Comparison of ENCODE assay signal across 18 cellular contexts in the genomic region with DNA sequence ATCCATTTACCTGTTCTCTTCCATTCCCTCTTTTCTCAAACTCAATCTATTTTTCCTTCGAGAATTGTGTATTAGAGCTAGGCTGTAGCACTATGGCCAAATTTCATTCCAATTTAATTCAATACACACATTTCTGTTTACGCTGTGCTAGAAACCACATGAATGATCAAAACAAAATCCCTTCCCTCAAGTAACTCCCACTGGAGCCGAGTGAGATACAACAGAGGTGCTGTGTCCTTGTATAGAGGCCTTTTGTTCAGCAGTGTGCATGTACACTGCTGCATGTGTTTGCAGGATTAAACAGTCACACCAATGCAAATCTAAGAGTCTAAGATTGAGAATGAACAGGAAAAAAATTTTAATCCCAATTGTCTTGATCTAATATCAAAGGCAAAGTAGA.
A peak's percentile ranks its signal among the peaks of the same experiment; 100 is the strongest.
DNase-seq lines count a peak whose midpoint lies in the region; ATAC-seq and TF ChIP-seq lines count a peak whose summit lies in the region.
"Had no signal": no experiment of that assay in that cellular context is flagged by ENCODE, and none has a peak within 500 bp of the region (broad histone marks: within the 10 kb centered on the region; RNA-seq: fewer than 3 reads in every experiment).

No MANE protein-coding gene starts in this region.

- no peaks in the 10 kb centered on the region for H3K9me3 Mint-ChIP-seq in WTC11

- DNase-seq in SK-MEL-5 (ENCODE audit: low read depth, low spot score) (peak; percentile 65), globus pallidus (ENCODE audit: low spot score) (peak; percentile 57), pons (ENCODE audit: low spot score) (peak; percentile 77), NCI-H146 treated with DMSO at 0.1 percent for 48 hours (lab: John Stamatoyannopoulos, UW; ENCODE audit: unreplicated experiment) (no peak), WTC11 (ENCODE audit: low spot score) (no peak)
- no peak for DNase-seq in activated CD4-positive, alpha-beta T cell treated with anti-CD3 and anti-CD28 coated beads, Interleukin-2, amount 50 U/mL, for 1 hour
- DNase-seq: BE2C; Calu3; CD4-positive, alpha-beta T cell; CD8-positive, alpha-beta memory T cell; COR-L47; DMS53; DMS79 treated with DMSO at 0.1 percent for 48 hours; GF-D8; GOT3; HFFc6 had no signal

- H3K27me3 Mint-ChIP-seq in WTC11 (ENCODE audit: low read depth): no peaks in the 10 kb centered on the region
- H3K27me3 Mint-ChIP-seq: CD4-positive, alpha-beta T cell; CD8-positive, alpha-beta memory T cell had no signal

- CTCF ChIA-PET in WTC11 (lab: Charles Lee): no interaction called here

- POLR2A ChIA-PET in WTC11 (lab: Charles Lee): no interaction called here

- ATAC-seq in GM18867 (IDR thresholded peaks at IDR 0.05; ENCODE audit: unreplicated experiment) (no peak), WTC11 (no peak)

- TF ChIP-seq CTCF in WTC11 (IDR thresholded peaks at IDR 0.05): no peak

- no peaks in the 10 kb centered on the region for H3K36me3 Mint-ChIP-seq in WTC11
- H3K36me3 Mint-ChIP-seq: CD14-positive monocyte; CD8-positive, alpha-beta memory T cell had no signal

- H3K4me3 Mint-ChIP-seq in WTC11: no peak overlapping the region
- H3K4me3 Mint-ChIP-seq: CD14-positive monocyte; CD4-positive, alpha-beta T cell; CD8-positive, alpha-beta memory T cell; HFFc6 had no signal

- no peaks in the 10 kb centered on the region for H3K4me1 Mint-ChIP-seq in WTC11
- H3K4me1 Mint-ChIP-seq: CD14-positive monocyte; CD8-positive, alpha-beta memory T cell had no signal

- in situ Hi-C loops in SK-MEL-5 (cut with HindIII; ENCODE audit: low pct_unique_long_range_greater_than_20kb, low sequenced_read_pairs): no loop called here

- H3K27ac Mint-ChIP-seq in WTC11: no peak overlapping the region
- H3K27ac Mint-ChIP-seq: CD14-positive monocyte; CD4-positive, alpha-beta T cell; HFFc6 had no signal

TF ChIP-seq in WTC11, 78 proteins besides CTCF, POLR2A, EP300 and RAD21:
- TF ChIP-seq TEAD4 (CRISPR knock-in tag; IDR thresholded peaks at IDR 0.05) (no peak), NR3C1 (CRISPR knock-in tag; conservative IDR thresholded peaks at IDR 0.05; ENCODE audit: low read depth) (no peak), HMGA2 (CRISPR knock-in tag; IDR thresholded peaks at IDR 0.05) (no peak), FOXP1 (CRISPR knock-in tag; IDR thresholded peaks at IDR 0.05; ENCODE audit: borderline replicate concordance) (no peak), FOXJ3 (CRISPR knock-in tag; IDR thresholded peaks at IDR 0.05; ENCODE audit: borderline replicate concordance) (no peak)
- TF ChIP-seq, protein P1, sequence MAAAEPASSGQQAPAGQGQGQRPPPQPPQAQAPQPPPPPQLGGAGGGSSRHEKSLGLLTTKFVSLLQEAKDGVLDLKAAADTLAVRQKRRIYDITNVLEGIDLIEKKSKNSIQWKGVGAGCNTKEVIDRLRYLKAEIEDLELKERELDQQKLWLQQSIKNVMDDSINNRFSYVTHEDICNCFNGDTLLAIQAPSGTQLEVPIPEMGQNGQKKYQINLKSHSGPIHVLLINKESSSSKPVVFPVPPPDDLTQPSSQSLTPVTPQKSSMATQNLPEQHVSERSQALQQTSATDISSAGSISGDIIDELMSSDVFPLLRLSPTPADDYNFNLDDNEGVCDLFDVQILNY (CRISPR knock-in tag; IDR thresholded peaks at IDR 0.05): no peak

Comparison
In these comparisons a context has a peak if more than half of its experiments do, and no peak if none do; other contexts are left out.
1. DNase-seq: peak in SK-MEL-5 (single experiment), globus pallidus (single experiment) and pons (single experiment); none in NCI-H146 treated with DMSO at 0.1 percent for 48 hours (single experiment), activated CD4-positive, alpha-beta T cell treated with anti-CD3 and anti-CD28 coated beads, Interleukin-2, amount 50 U/mL, for 1 hour (single experiment) and WTC11 (single experiment).